ENCODE assay signal across 23 cellular contexts in the genomic region with DNA sequence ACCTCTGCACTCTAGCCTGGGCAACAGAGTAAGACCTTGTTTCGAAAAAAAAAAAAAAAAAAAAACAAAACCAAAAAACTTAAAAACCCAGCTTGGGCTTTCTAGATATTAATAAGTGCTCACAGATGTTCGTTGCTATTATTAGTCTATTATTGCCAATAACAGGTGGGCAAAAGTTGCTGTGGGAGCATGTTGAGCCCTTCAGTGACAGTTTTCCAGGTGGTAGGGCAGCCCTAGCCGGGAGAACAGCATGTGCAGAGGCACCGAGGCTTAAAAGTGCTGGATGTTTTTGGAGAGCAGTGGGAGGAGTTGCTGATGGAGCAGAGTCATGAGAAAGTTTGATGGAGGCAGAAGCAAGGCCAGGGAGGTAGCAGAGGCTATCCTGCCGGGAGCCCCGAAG. TPM values are rescaled to one million over a fixed set of nuclear protein-coding genes. Genes with fewer than 3 reads are reported as not detected.
A peak's percentile ranks its signal among the peaks of the same experiment; 100 is the strongest.
DNase-seq lines count a peak whose midpoint lies in the region; ATAC-seq and TF ChIP-seq lines count a peak whose summit lies in the region.
"Had no signal": no experiment of that assay in that cellular context is flagged by ENCODE, and none has a peak within 500 bp of the region (broad histone marks: within the 10 kb centered on the region; RNA-seq: fewer than 3 reads in every experiment).

No MANE protein-coding gene starts in this region.

- DNase-seq in activated CD4-positive, alpha-beta T cell treated with anti-CD3 and anti-CD28 coated beads, Interleukin-2, amount 10 ng/mL, durations not matched to agents 7 days and 5 days: no peak
- DNase-seq in activated CD4-positive, alpha-beta T cell treated with anti-CD3 and anti-CD28 coated beads, Interleukin-2, amount 50 U/mL, for 48 hours: no peak
- no peak for DNase-seq in CD8-positive, alpha-beta memory T cell
- DNase-seq in glutamatergic neuron: no peak
- no peak for DNase-seq in NCI-H146 treated with DMSO at 0.1 percent for 48 hours (lab: John Stamatoyannopoulos, UW; ENCODE audit: unreplicated experiment)
- no peak for DNase-seq in GM23248
- DNase-seq: activated CD4-positive, CD25-positive, alpha-beta regulatory T cell treated with anti-CD3 and anti-CD28 coated beads, Interleukin-2, amount 50 U/mL, for 72 hours; amniotic stem cell; IMR-90; MM.1S; NCI-H2029 treated with DMSO at 0.1 percent for 48 hours; stimulated activated naive CD4-positive, alpha-beta T cell treated with Interleukin-2 at 50 U/mL for 16 hours; trophoblast cell had no signal

- H3K4me3 Mint-ChIP-seq in activated CD4-positive, alpha-beta T cell treated with anti-CD3 and anti-CD28 coated beads, Interleukin-2, amount 10 ng/mL, durations not matched to agents 7 days and 5 days: no peak overlapping the region
- H3K4me3 Mint-ChIP-seq in CD8-positive, alpha-beta memory T cell: peak overlapping the region in 5 of 7 donors; percentile 12 to 90 (median 51)
- no peak overlapping the region for H3K4me3 Mint-ChIP-seq in glutamatergic neuron (ENCODE audit: unreplicated experiment)
- H3K4me3 Mint-ChIP-seq: mesothelial cell of epicardium had no signal

- H3K9me2 ChIP-seq in GM23248 (ENCODE audit: insufficient read depth): no peaks in the 10 kb centered on the region

- TF ChIP-seq CTCF in OCI-LY3 (IDR thresholded peaks at IDR 0.05; ENCODE audit: low read depth, low read length) (no peak), glutamatergic neuron (IDR thresholded peaks at IDR 0.05; ENCODE audit: partially characterized antibody, unreplicated experiment) (no peak)

- H3K4me2 ChIP-seq in OCI-LY3 (ENCODE audit: low read length) (peak overlapping the region; percentile 92), GM23248 (ENCODE audit: unreplicated experiment) (no peak overlapping the region)

- H4K20me1 ChIP-seq in OCI-LY3 (ENCODE audit: insufficient read depth, low read length) (peaks cover 84% of the 10 kb centered on the region), GM23248 (ENCODE audit: insufficient read depth) (no peaks in the 10 kb centered on the region)

- peaks cover 100% of the 10 kb centered on the region for H3K79me2 ChIP-seq in OCI-LY3 (ENCODE audit: low read length)
- H3K79me2 ChIP-seq in GM23248 (ENCODE audit: insufficient read depth): no peaks in the 10 kb centered on the region

- no peak overlapping the region for H3K4me3 ChIP-seq in CD8-positive, alpha-beta memory T cell (ENCODE audit: low read length)
- H3K4me3 ChIP-seq in OCI-LY3 (ENCODE audit: low read length) (peak overlapping the region; percentile 85; the same call in 1 of the 2 replicates), GM23248 (no peak overlapping the region)
- H3K4me3 ChIP-seq: cardiac muscle cell, gastroesophageal sphincter, SJCRH30 had no signal

- no peak overlapping the region for H3K27ac ChIP-seq in CD8-positive, alpha-beta memory T cell (ENCODE audit: low read depth, low read length)
- H3K27ac ChIP-seq in OCI-LY3 (ENCODE audit: low read length): peak overlapping the region; percentile 82
- H3K27ac ChIP-seq in GM23248: no peak overlapping the region
- H3K27ac ChIP-seq: C4-2B, cardiac muscle cell, gastroesophageal sphincter, HL-60, neutrophil had no signal

- no peaks in the 10 kb centered on the region for H3K9me3 ChIP-seq in CD8-positive, alpha-beta memory T cell (ENCODE audit: low read length)
- no peaks in the 10 kb centered on the region for H3K9me3 ChIP-seq in OCI-LY3 (ENCODE audit: insufficient read depth, low read length)
- H3K9me3 ChIP-seq in GM23248 (ENCODE audit: low read depth): no peaks in the 10 kb centered on the region
- H3K9me3 ChIP-seq: gastroesophageal sphincter, neutrophil, SJCRH30 had no signal

- H2AFZ ChIP-seq in OCI-LY3 (ENCODE audit: low read depth, low read length): no peak overlapping the region
- no peak overlapping the region for H2AFZ ChIP-seq in GM23248

- peak overlapping the region; percentile 80 for H3K27ac Mint-ChIP-seq in activated CD4-positive, alpha-beta T cell treated with anti-CD3 and anti-CD28 coated beads, Interleukin-2, amount 10 ng/mL, durations not matched to agents 7 days and 5 days
- H3K27ac Mint-ChIP-seq in CD8-positive, alpha-beta memory T cell: peak overlapping the region; percentile 50 to 97 (median 83)
- H3K27ac Mint-ChIP-seq in glutamatergic neuron (ENCODE audit: unreplicated experiment): peak overlapping the region; percentile 48
- H3K27ac Mint-ChIP-seq: mesothelial cell of epicardium had no signal

- POLR2A ChIA-PET in activated CD4-positive, alpha-beta T cell treated with anti-CD3 and anti-CD28 coated beads, Interleukin-2, amount 10 ng/mL, durations not matched to agents 7 days and 5 days (lab: Charles Lee): no interaction called here
- POLR2A ChIA-PET in CD8-positive, alpha-beta memory T cell (lab: Charles Lee): interaction anchor here (0.6 kb wide), 1 partner anchor 82 kb away, joined by 3 read pairs; no protein-coding TSS in a partner anchor

- no peaks in the 10 kb centered on the region for H3K27me3 ChIP-seq in CD8-positive, alpha-beta memory T cell (ENCODE audit: insufficient read depth, low read length, poor library complexity, severe bottlenecking)
- H3K27me3 ChIP-seq in OCI-LY3 (ENCODE audit: low read depth, low read length) (no peaks in the 10 kb centered on the region), GM23248 (replicated peaks; ENCODE audit: insufficient read depth) (peaks cover 41% of the 10 kb centered on the region; the same call in 1 of the 2 replicates)
- H3K27me3 ChIP-seq: SJCRH30 had no signal

- no peaks in the 10 kb centered on the region for H3F3A ChIP-seq in GM23248 (ENCODE audit: insufficient read depth)

- CTCF ChIA-PET in activated CD4-positive, alpha-beta T cell treated with anti-CD3 and anti-CD28 coated beads, Interleukin-2, amount 10 ng/mL, durations not matched to agents 7 days and 5 days (lab: Charles Lee): no interaction called here
- CTCF ChIA-PET in CD8-positive, alpha-beta memory T cell (lab: Charles Lee): interaction anchor here (1.7 to 3.8 kb wide), 2 partner anchors 20 to 83 kb away, joined by 6 to 17 read pairs; no protein-coding TSS in a partner anchor

- H3K36me3 Mint-ChIP-seq in activated CD4-positive, alpha-beta T cell treated with anti-CD3 and anti-CD28 coated beads, Interleukin-2, amount 10 ng/mL, durations not matched to agents 7 days and 5 days (ENCODE audit: low read depth): peaks cover 52% of the 10 kb centered on the region
- peaks cover 0 to 78% (median 11%) of the 10 kb centered on the region in 3 donors for H3K36me3 Mint-ChIP-seq in CD8-positive, alpha-beta memory T cell
- no peaks in the 10 kb centered on the region for H3K36me3 Mint-ChIP-seq in glutamatergic neuron (ENCODE audit: unreplicated experiment)
- H3K36me3 Mint-ChIP-seq: mesothelial cell of epicardium had no signal

- no peak for ATAC-seq in GM18867 (IDR thresholded peaks at IDR 0.05; ENCODE audit: unreplicated experiment)
- ATAC-seq: gastroesophageal sphincter had no signal

- H3K4me1 Mint-ChIP-seq in activated CD4-positive, alpha-beta T cell treated with anti-CD3 and anti-CD28 coated beads, Interleukin-2, amount 10 ng/mL, durations not matched to agents 7 days and 5 days: peaks cover 65% of the 10 kb centered on the region
- H3K4me1 Mint-ChIP-seq in CD8-positive, alpha-beta memory T cell: peaks cover 70 to 81% (median 77%) of the 10 kb centered on the region in 3 donors
- H3K4me1 Mint-ChIP-seq in glutamatergic neuron (ENCODE audit: low read depth, unreplicated experiment): peaks cover 31% of the 10 kb centered on the region

- H3K9me3 Mint-ChIP-seq in activated CD4-positive, alpha-beta T cell treated with anti-CD3 and anti-CD28 coated beads, Interleukin-2, amount 10 ng/mL, durations not matched to agents 7 days and 5 days: no peaks in the 10 kb centered on the region
- no peaks in the 10 kb centered on the region for H3K9me3 Mint-ChIP-seq in CD8-positive, alpha-beta memory T cell
- H3K9me3 Mint-ChIP-seq in glutamatergic neuron (ENCODE audit: unreplicated experiment): peaks cover 6% of the 10 kb centered on the region
- H3K9me3 Mint-ChIP-seq: mesothelial cell of epicardium; T-helper 2 cell treated with Interferon-gamma antibody and Interleukin-4, amounts not matched to agents 5 μg/mL and 100 μg/mL, for 36 hours had no signal

- H3K9ac ChIP-seq in OCI-LY3 (ENCODE audit: low read length) (0 out of 2 replicates have a peak overlapping the region, but pooled peaks have one; percentile 3), GM23248 (no peak overlapping the region)

- 19 to 26% methylated on average over 5 to 6 of the region's 6 CpGs for WGBS in GM23248 (ENCODE audit: low coverage in 1 of 2, low lambda C conversion rate in 2 of 2, missing lambda C conversion rate in 2 of 2), 2 experiments

- no peaks in the 10 kb centered on the region for H3K27me3 Mint-ChIP-seq in activated CD4-positive, alpha-beta T cell treated with anti-CD3 and anti-CD28 coated beads, Interleukin-2, amount 10 ng/mL, durations not matched to agents 7 days and 5 days
- peaks cover 0 to 5% of the 10 kb centered on the region in 2 donors for H3K27me3 Mint-ChIP-seq in CD8-positive, alpha-beta memory T cell
- peaks cover under 1% of the 10 kb centered on the region for H3K27me3 Mint-ChIP-seq in glutamatergic neuron (ENCODE audit: unreplicated experiment)

- H3K36me3 ChIP-seq in CD8-positive, alpha-beta memory T cell (ENCODE audit: insufficient read depth, low read length): peaks cover 11% of the 10 kb centered on the region
- H3K36me3 ChIP-seq in OCI-LY3 (replicated peaks; ENCODE audit: low read depth, low read length) (peaks cover 76% of the 10 kb centered on the region), GM23248 (ENCODE audit: low read depth) (no peaks in the 10 kb centered on the region)
- H3K36me3 ChIP-seq: cardiac muscle cell, gastroesophageal sphincter, neutrophil, SJCRH30 had no signal

- peaks cover 69% of the 10 kb centered on the region for H3K4me1 ChIP-seq in CD8-positive, alpha-beta memory T cell (ENCODE audit: insufficient read depth, low read length)
- H3K4me1 ChIP-seq in OCI-LY3 (ENCODE audit: low read length) (peaks cover 79% of the 10 kb centered on the region), GM23248 (ENCODE audit: insufficient read depth) (no peaks in the 10 kb centered on the region)

- in situ Hi-C loops in GM23248 (cut with MboI): no loop called here

RNA-seq across cellular contexts. Expression of gene PPP1R16B, which starts 4.4 kb away (rescaled TPM):
- 10 to 100 TPM; 63.6 to 67.4 TPM for total RNA-seq in activated CD4-positive, alpha-beta T cell treated with anti-CD3 and anti-CD28 coated beads, Interleukin-2, amount 10 ng/mL, durations not matched to agents 7 days and 5 days
- 100 to 1,000 TPM; 167 to 171 TPM for total RNA-seq in CD8-positive, alpha-beta memory T cell
- polyA plus RNA-seq in CD8-positive, alpha-beta memory T cell: 40.2 TPM
- total RNA-seq in glutamatergic neuron (ENCODE audit: unreplicated experiment): 5.3 TPM
- total RNA-seq in GM23248 (2014; rRNA removed; shearing (Covaris generic)): not detected in 2 replicates
- 0.34 TPM in 1 of 2 replicates, not detected in the other for polyA plus RNA-seq in GM23248 (2016; fragmentation: Nextera tagmentation; extraction: Ambion mirVana)
- total RNA-seq: IMR-90, mesothelial cell of epicardium had no signal
- polyA plus RNA-seq: cardiac muscle cell, IMR-90 had no signal

Comparison
In these comparisons a context has a peak if more than half of its experiments do, and no peak if none do; other contexts are left out.
1. H3K4me3 Mint-ChIP-seq: peak in CD8-positive, alpha-beta memory T cell (5 of 7); none in activated CD4-positive, alpha-beta T cell treated with anti-CD3 and anti-CD28 coated beads, Interleukin-2, amount 10 ng/mL, durations not matched to agents 7 days and 5 days (single experiment) and glutamatergic neuron (single experiment).
2. RNA of gene PPP1R16B, which starts 4.4 kb away (total RNA-seq): 167 to 171 TPM in CD8-positive, alpha-beta memory T cell and 63.6 to 67.4 TPM in activated CD4-positive, alpha-beta T cell treated with anti-CD3 and anti-CD28 coated beads, Interleukin-2, amount 10 ng/mL, durations not matched to agents 7 days and 5 days; 5.3 TPM in glutamatergic neuron (single experiment) and not detected in GM23248; every median in the first group is over 10 times any median in the second.
3. Peak in every context shown above with its lines, with median percentiles within 50 percentile points of each other: H3K27ac Mint-ChIP-seq.